1 cellular context compared by ENCODE assay signal in genomic region chr11:33857924-33858323, GRCh38.
TF ChIP-seq lines count a peak whose summit lies in the region.

No MANE protein-coding gene starts in this region.

TF ChIP-seq in HepG2, 621 proteins besides CTCF, POLR2A, EP300 and RAD21 (continued from another document and continues in another):
- TF ChIP-seq MBD4 (IDR thresholded peaks at IDR 0.05; ENCODE audit: borderline replicate concordance, low read length) (0 out of 2 replicates have a peak, but pooled peaks have one; percentile 36), PRDM4 (CRISPR knock-in tag; IDR thresholded peaks at IDR 0.05; ENCODE audit: borderline replicate concordance) (no peak), KLF15 (CRISPR knock-in tag; IDR thresholded peaks at IDR 0.05; ENCODE audit: borderline replicate concordance) (no peak), TARDBP (CRISPR knock-in tag; IDR thresholded peaks at IDR 0.05) (no peak), KDM2A (CRISPR knock-in tag; IDR thresholded peaks at IDR 0.05; ENCODE audit: borderline replicate concordance, low read depth) (peak; percentile 27; the same call in 1 of the 2 replicates), ZNF879 (CRISPR knock-in tag; IDR thresholded peaks at IDR 0.05) (no peak), ZFYVE20 (CRISPR knock-in tag; IDR thresholded peaks at IDR 0.05; ENCODE audit: borderline replicate concordance, low read depth) (no peak), SNAPC4 (CRISPR knock-in tag; IDR thresholded peaks at IDR 0.05) (no peak), ARID5B (CRISPR knock-in tag; IDR thresholded peaks at IDR 0.05) (0 out of 2 replicates have a peak, but pooled peaks have one; percentile 15), STAG1 (CRISPR knock-in tag; IDR thresholded peaks at IDR 0.05) (peak; percentile 79), SALL1 (CRISPR knock-in tag; IDR thresholded peaks at IDR 0.05) (no peak), HMGXB4 (CRISPR knock-in tag; IDR thresholded peaks at IDR 0.05; ENCODE audit: borderline replicate concordance in 1 of 2, low read depth in 1 of 2) (0 out of 4 replicates have a peak, but pooled peaks of 1 of the 2 experiments have one; percentile 35), SMC3 (IDR thresholded peaks at IDR 0.05; ENCODE audit: low read length) (peak; percentile 80), MED13 (CRISPR knock-in tag; IDR thresholded peaks at IDR 0.05) (no peak), TBL1XR1 (IDR thresholded peaks at IDR 0.05; ENCODE audit: borderline replicate concordance, low read length, partially characterized antibody) (peak; percentile 25), ZNF572 (CRISPR knock-in tag; IDR thresholded peaks at IDR 0.05) (no peak), ZNF10 (CRISPR knock-in tag; IDR thresholded peaks at IDR 0.05; ENCODE audit: borderline replicate concordance, low read depth) (no peak), ZFP82 (CRISPR knock-in tag; IDR thresholded peaks at IDR 0.05; ENCODE audit: borderline replicate concordance) (no peak), ZFP36 (IDR thresholded peaks at IDR 0.05; ENCODE audit: borderline replicate concordance, low read depth, low read length, partially characterized antibody) (peak; percentile 28), PBX3 (CRISPR knock-in tag; IDR thresholded peaks at IDR 0.05; ENCODE audit: borderline replicate concordance) (no peak), CSRNP2 (CRISPR knock-in tag; conservative IDR thresholded peaks at IDR 0.05; ENCODE audit: low read depth) (no peak), FOXC1 (CRISPR knock-in tag; IDR thresholded peaks at IDR 0.05; ENCODE audit: borderline replicate concordance) (no peak), ZBTB33 (CRISPR knock-in tag; IDR thresholded peaks at IDR 0.05) (no peak), ZFP90 (CRISPR knock-in tag; IDR thresholded peaks at IDR 0.05; ENCODE audit: borderline replicate concordance) (no peak), GATAD2A (CRISPR knock-in tag; IDR thresholded peaks at IDR 0.05) (0 out of 2 replicates have a peak, but pooled peaks have one; percentile 19), REST (IDR thresholded peaks at IDR 0.05; ENCODE audit: borderline replicate concordance in 1 of 2, low read depth in 1 of 2, low read length in 2 of 2) (no peak), DDIT3 (CRISPR knock-in tag; IDR thresholded peaks at IDR 0.05) (no peak), RARA (CRISPR knock-in tag; IDR thresholded peaks at IDR 0.05) (no peak), YEATS2 (CRISPR knock-in tag; IDR thresholded peaks at IDR 0.05; ENCODE audit: borderline replicate concordance) (no peak), FOXK2 (IDR thresholded peaks at IDR 0.05) (no peak), ZNF841 (CRISPR knock-in tag; IDR thresholded peaks at IDR 0.05; ENCODE audit: borderline replicate concordance) (no peak), LCORL (IDR thresholded peaks at IDR 0.05) (no peak), LCORL (CRISPR knock-in tag; IDR thresholded peaks at IDR 0.05) (no peak), ZNF20 (CRISPR knock-in tag; IDR thresholded peaks at IDR 0.05) (no peak), ZNF629 (CRISPR knock-in tag; conservative IDR thresholded peaks at IDR 0.05) (no peak), ZNF317 (CRISPR knock-in tag; IDR thresholded peaks at IDR 0.05) (no peak), ZNF547 (CRISPR knock-in tag; IDR thresholded peaks at IDR 0.05) (no peak), ZBTB21 (CRISPR knock-in tag; IDR thresholded peaks at IDR 0.05) (no peak)
